18 cellular contexts compared by ENCODE assay signal in the genomic region with DNA sequence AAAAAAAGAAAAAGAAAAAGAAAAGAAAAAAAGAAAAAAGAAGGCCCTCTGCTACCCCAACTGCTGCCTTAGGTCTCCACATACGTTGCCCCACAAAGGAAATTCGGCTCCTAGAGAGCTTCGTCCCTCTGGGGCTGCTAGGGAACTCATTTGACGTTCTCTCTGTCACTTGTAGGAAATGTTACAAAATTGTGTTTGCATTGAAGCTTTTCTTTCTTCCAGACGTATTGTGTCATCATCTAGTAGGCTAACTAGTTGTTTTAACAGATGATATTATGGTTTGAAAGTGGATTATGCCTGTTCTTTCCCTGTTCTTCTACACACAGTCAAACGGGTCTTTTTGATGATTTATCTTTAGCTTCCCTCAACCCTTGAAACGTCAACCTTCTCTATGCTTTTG.
DNase-seq lines count a peak whose midpoint lies in the region; ATAC-seq lines count a peak whose summit lies in the region.
"Had no signal": no experiment of that assay in that cellular context is flagged by ENCODE, and none has a peak within 500 bp of the region (broad histone marks: within the 10 kb centered on the region; RNA-seq: fewer than 3 reads in every experiment).

No MANE protein-coding gene starts in this region.

- no peaks in the 10 kb centered on the region for H3K9me3 ChIP-seq in GM23248 (ENCODE audit: low read depth)
- H3K9me3 ChIP-seq: lower lobe of right lung had no signal

- no peaks in the 10 kb centered on the region for H3K36me3 Mint-ChIP-seq in activated T-helper 2 cell treated with anti-CD3 and anti-CD28 coated beads, Interferon-gamma antibody, Interleukin-2, Interleukin-4, amounts not matched to agents 10 μg/mL and 5 μg/mL and 100 μg/mL, durations not matched to agents 14 hours and 24 hours and 36 hours (ENCODE audit: low read depth)
- H3K36me3 Mint-ChIP-seq: natural killer cell, WTC11 had no signal

- intact Hi-C loops in activated T-helper 2 cell treated with anti-CD3 and anti-CD28 coated beads, Interferon-gamma antibody, Interleukin-2, Interleukin-4, amounts not matched to agents 10 μg/mL and 5 μg/mL and 100 μg/mL, durations not matched to agents 14 hours and 24 hours and 36 hours (cut with micrococcal nuclease): no loop called here
- intact Hi-C loops in Right ventricle myocardium superior (cut with DNase I) (no loop called here), posterior vena cava (cut with DNase I) (no loop called here)

- WGBS in GM23248 (ENCODE audit: low coverage in 1 of 2, low lambda C conversion rate in 2 of 2, missing lambda C conversion rate in 2 of 2), 2 experiments: 48 to 54% methylated on average over 7 of the region's 7 CpGs

- H3K4me3 ChIP-seq in GM23248: no peak overlapping the region
- H3K4me3 ChIP-seq: cardiac muscle cell, lower lobe of right lung had no signal

- peak overlapping the region; percentile 25 for H3K4me2 ChIP-seq in GM23248 (ENCODE audit: unreplicated experiment)
- H3K4me2 ChIP-seq: KMS-11 had no signal

- H3K9ac ChIP-seq in GM23248: no peak overlapping the region
- H3K9ac ChIP-seq: KMS-11 had no signal

- H3K27ac Mint-ChIP-seq in activated T-helper 2 cell treated with anti-CD3 and anti-CD28 coated beads, Interferon-gamma antibody, Interleukin-2, Interleukin-4, amounts not matched to agents 10 μg/mL and 5 μg/mL and 100 μg/mL, durations not matched to agents 14 hours and 24 hours and 36 hours: peak overlapping the region; percentile 32
- H3K27ac Mint-ChIP-seq: B cell, natural killer cell, WTC11 had no signal

- H3K4me1 ChIP-seq in GM23248 (ENCODE audit: insufficient read depth): peaks cover 26% of the 10 kb centered on the region

- peak; percentile 13 for ATAC-seq in Right ventricle myocardium superior (ENCODE audit: poor library complexity)
- no peak for ATAC-seq in HG02938 (IDR thresholded peaks at IDR 0.05; ENCODE audit: unreplicated experiment)
- ATAC-seq: lower lobe of right lung, natural killer cell, WTC11 had no signal

- peak overlapping the region; percentile 36; the same call in 1 of the 2 replicates for H3K27ac ChIP-seq in GM23248
- H3K27ac ChIP-seq: cardiac muscle cell, KMS-11, lower lobe of right lung had no signal

- no peaks in the 10 kb centered on the region for H3K79me2 ChIP-seq in GM23248 (ENCODE audit: insufficient read depth)

- peak overlapping the region; percentile 61 for H2AFZ ChIP-seq in GM23248

- H3K4me1 Mint-ChIP-seq in activated T-helper 2 cell treated with anti-CD3 and anti-CD28 coated beads, Interferon-gamma antibody, Interleukin-2, Interleukin-4, amounts not matched to agents 10 μg/mL and 5 μg/mL and 100 μg/mL, durations not matched to agents 14 hours and 24 hours and 36 hours (ENCODE audit: low read depth): peaks cover 40% of the 10 kb centered on the region

- no peaks in the 10 kb centered on the region for H3K9me2 ChIP-seq in GM23248 (ENCODE audit: insufficient read depth)

- DNase-seq in GM23248 (peak; percentile 17), Right ventricle myocardium superior (no peak), posterior vena cava (ENCODE audit: low spot score) (peak; percentile 12), HuH-7.5 (ENCODE audit: low spot score) (no peak)
- no peak for DNase-seq in activated T-helper 2 cell treated with anti-CD3 and anti-CD28 coated beads, Interferon-gamma antibody, Interleukin-2, Interleukin-4, amounts not matched to agents 10 μg/mL and 5 μg/mL and 100 μg/mL, durations not matched to agents 14 hours and 24 hours and 36 hours (ENCODE audit: low spot score)
- DNase-seq in stimulated activated CD4-positive, alpha-beta T cell treated with anti-CD3 and anti-CD28 coated beads, Interleukin-2, amount 100 ng/mL, for 48 hours: no peak
- DNase-seq: activated naive CD4-positive, alpha-beta T cell treated with anti-CD3 and anti-CD28 coated beads, Interleukin-2, amount 50 U/mL, for 16 hours; effector memory CD4-positive, alpha-beta T cell; lower lobe of right lung; natural killer cell; NCI-H1048; NCI-H2171 treated with DMSO at 0.1 percent for 48 hours; NCI-H82 had no signal

- no peak overlapping the region for H3K4me3 Mint-ChIP-seq in activated T-helper 2 cell treated with anti-CD3 and anti-CD28 coated beads, Interferon-gamma antibody, Interleukin-2, Interleukin-4, amounts not matched to agents 10 μg/mL and 5 μg/mL and 100 μg/mL, durations not matched to agents 14 hours and 24 hours and 36 hours (ENCODE audit: low read depth)
- H3K4me3 Mint-ChIP-seq: B cell, natural killer cell, WTC11 had no signal

- no peaks in the 10 kb centered on the region for H3K36me3 ChIP-seq in GM23248 (ENCODE audit: low read depth)
- H3K36me3 ChIP-seq: cardiac muscle cell, lower lobe of right lung had no signal

- peaks cover 14% of the 10 kb centered on the region for H3K27me3 Mint-ChIP-seq in activated T-helper 2 cell treated with anti-CD3 and anti-CD28 coated beads, Interferon-gamma antibody, Interleukin-2, Interleukin-4, amounts not matched to agents 10 μg/mL and 5 μg/mL and 100 μg/mL, durations not matched to agents 14 hours and 24 hours and 36 hours (ENCODE audit: low read depth)

- peaks cover 5% of the 10 kb centered on the region for H3K27me3 ChIP-seq in GM23248 (replicated peaks; ENCODE audit: insufficient read depth)
- H3K27me3 ChIP-seq: cardiac muscle cell had no signal

- no peaks in the 10 kb centered on the region for H3K9me3 Mint-ChIP-seq in activated T-helper 2 cell treated with anti-CD3 and anti-CD28 coated beads, Interferon-gamma antibody, Interleukin-2, Interleukin-4, amounts not matched to agents 10 μg/mL and 5 μg/mL and 100 μg/mL, durations not matched to agents 14 hours and 24 hours and 36 hours
- H3K9me3 Mint-ChIP-seq: natural killer cell had no signal

- H4K20me1 ChIP-seq in GM23248 (ENCODE audit: insufficient read depth): no peaks in the 10 kb centered on the region

- H3F3A ChIP-seq in GM23248 (ENCODE audit: insufficient read depth): peaks cover 11% of the 10 kb centered on the region

- in situ Hi-C loops in GM23248 (cut with MboI): no loop called here

Comparison
In these comparisons a context has a peak if more than half of its experiments do, and no peak if none do; other contexts are left out.
1. DNase-seq: peak in GM23248 (single experiment) and posterior vena cava (single experiment); none in activated T-helper 2 cell treated with anti-CD3 and anti-CD28 coated beads, Interferon-gamma antibody, Interleukin-2, Interleukin-4, amounts not matched to agents 10 μg/mL and 5 μg/mL and 100 μg/mL, durations not matched to agents 14 hours and 24 hours and 36 hours (single experiment), Right ventricle myocardium superior (single experiment), HuH-7.5 (single experiment) and stimulated activated CD4-positive, alpha-beta T cell treated with anti-CD3 and anti-CD28 coated beads, Interleukin-2, amount 100 ng/mL, for 48 hours (0 of 2).